22 cellular contexts compared by ENCODE assay signal in the genomic region with DNA sequence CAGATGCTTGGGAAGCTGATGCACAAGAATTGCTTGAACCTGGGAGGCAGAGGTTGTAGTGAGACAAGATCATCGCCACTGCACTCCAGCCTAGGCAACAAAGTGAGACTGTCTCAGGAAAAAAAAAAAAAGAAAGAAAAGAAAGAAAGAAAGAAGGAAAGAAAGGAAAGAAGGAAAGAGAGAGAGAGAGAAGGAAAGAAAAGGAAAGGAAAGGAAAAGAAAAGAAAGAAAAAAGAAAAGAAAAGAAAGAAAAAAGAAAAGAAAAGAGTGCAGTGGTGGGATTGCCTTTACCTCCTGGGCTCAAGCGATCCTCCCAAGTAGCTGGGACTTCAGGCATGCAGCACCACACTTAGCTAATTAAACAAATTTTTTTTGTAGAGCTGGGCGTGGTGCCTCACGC.
"Had no signal": no experiment of that assay in that cellular context is flagged by ENCODE, and none has a peak within 500 bp of the region (broad histone marks: within the 10 kb centered on the region; RNA-seq: fewer than 3 reads in every experiment).

No MANE protein-coding gene starts in this region.

- H3K36me3 Mint-ChIP-seq: naive B cell had no signal

- H3K4me1 ChIP-seq: esophagus squamous epithelium, gastrocnemius medialis, heart right ventricle, left lung, lower lobe of right lung had no signal

- H3K9me3 ChIP-seq: esophagus squamous epithelium, gastrocnemius medialis, lower lobe of right lung, mucosa of descending colon had no signal

- H3K4me3 Mint-ChIP-seq: mesothelial cell of epicardium, naive B cell had no signal

- H3K27ac Mint-ChIP-seq: mesothelial cell of epicardium, naive B cell had no signal

- H3K4me1 Mint-ChIP-seq: mesothelial cell of epicardium had no signal

- H3K36me3 ChIP-seq: esophagus squamous epithelium, gastrocnemius medialis, heart right ventricle, left lung, lower lobe of right lung had no signal

- H3K27ac ChIP-seq: coronary artery, dorsolateral prefrontal cortex, esophagus squamous epithelium, gastrocnemius medialis, heart right ventricle, left lung, lower lobe of right lung had no signal

- DNase-seq: dermis blood vessel endothelial cell; dorsolateral prefrontal cortex; effector CD4-positive, alpha-beta T cell; effector memory CD4-positive, alpha-beta T cell; esophagus squamous epithelium; foreskin fibroblast; foreskin melanocyte; gastrocnemius medialis; glutamatergic neuron; head of caudate nucleus; heart right ventricle; hippocampal formation; left cardiac atrium; left lung; left ventricle myocardium superior; lower lobe of right lung; mesenchymal stem cell; mucosa of descending colon; naive B cell had no signal

- H3K4me3 ChIP-seq: coronary artery, dorsolateral prefrontal cortex, esophagus squamous epithelium, gastrocnemius medialis, heart right ventricle, left lung, lower lobe of right lung, mucosa of descending colon had no signal

- ATAC-seq: esophagus mucosa, gastrocnemius medialis, heart right ventricle, left cardiac atrium, left lung, left ventricle myocardium superior, lower lobe of right lung, mucosa of descending colon had no signal
